Comparison of ENCODE assay signal across 10 cellular contexts in the genomic region with DNA sequence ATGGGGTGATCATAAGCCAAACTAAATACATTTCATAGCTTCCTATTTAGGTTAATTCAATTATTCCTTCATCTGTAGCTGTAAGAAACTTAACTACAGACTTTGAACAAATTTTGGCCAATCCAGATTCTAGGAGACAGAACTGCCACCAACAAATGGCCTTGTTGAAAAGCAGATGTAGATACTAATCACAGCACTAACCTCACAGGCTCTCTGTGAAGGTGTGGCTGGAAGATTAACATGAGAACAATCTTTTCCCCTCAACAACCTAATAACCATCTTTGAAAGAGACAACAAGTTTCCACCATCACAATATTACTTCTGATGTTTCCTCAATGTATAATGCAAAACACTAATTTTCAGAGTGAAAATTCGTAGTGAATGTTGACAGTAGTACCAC.
DNase-seq lines count a peak whose midpoint lies in the region; ATAC-seq, FAIRE-seq and TF ChIP-seq lines count a peak whose summit lies in the region.
"Had no signal": no experiment of that assay in that cellular context is flagged by ENCODE, and none has a peak within 500 bp of the region (broad histone marks: within the 10 kb centered on the region; RNA-seq: fewer than 3 reads in every experiment).

No MANE protein-coding gene starts in this region.

- H3K9me3 ChIP-seq in lower lobe of right lung = no peaks in the 10 kb centered on the region
- no peaks in the 10 kb centered on the region for H3K9me3 ChIP-seq in thyroid gland

- no peak for TF ChIP-seq CTCF in lower lobe of right lung (IDR thresholded peaks at IDR 0.05)
- TF ChIP-seq CTCF in thyroid gland (IDR thresholded peaks at IDR 0.05) = no peak

- no peak overlapping the region for H3K27ac ChIP-seq in lower lobe of right lung
- peak overlapping the region in 2 of 3 donors; percentile 97 to 100 for H3K27ac ChIP-seq in thyroid gland

- H3K4me1 ChIP-seq in lower lobe of right lung (peaks cover 58% of the 10 kb centered on the region), thyroid gland (peaks cover 58 to 64% of the 10 kb centered on the region in 2 donors)

- DNase-seq in activated CD8-positive, alpha-beta memory T cell treated with anti-CD3 and anti-CD28 coated beads, Interleukin-2, amount 10 ng/mL, durations not matched to agents 7 days and 5 days = no peak
- DNase-seq in activated CD8-positive, alpha-beta memory T cell treated with anti-CD3 and anti-CD28 coated beads for 24 hours = no peak
- DNase-seq in activated T-helper 1 cell treated with anti-CD3 and anti-CD28 coated beads, Interleukin-12 subunit alpha, Interleukin-12 subunit beta, Interleukin-2, Interleukin-4 antibody, amounts not matched to agents 30 ng/mL and 10 ng/mL and 1 ng/mL, durations not matched to agents 14 hours and 24 hours and 36 hours (ENCODE audit: low spot score) = no peak
- DNase-seq in lower lobe of right lung = no peak
- no peak for DNase-seq in thyroid gland
- DNase-seq in SW480 (ENCODE audit: low spot score) = no peak
- no peak for DNase-seq in frontal cortex (ENCODE audit: low spot score in 2 of 2)
- no peak for DNase-seq in G401 (ENCODE audit: low spot score)
- DNase-seq: activated CD4-positive, alpha-beta T cell treated with anti-CD3 and anti-CD28 coated beads for 48 hours; NCI-H187 had no signal

- H3K9me3 Mint-ChIP-seq in activated CD8-positive, alpha-beta memory T cell treated with anti-CD3 and anti-CD28 coated beads, Interleukin-2, amount 10 ng/mL, durations not matched to agents 7 days and 5 days (ENCODE audit: low read depth) = no peaks in the 10 kb centered on the region
- H3K9me3 Mint-ChIP-seq in activated T-helper 1 cell treated with anti-CD3 and anti-CD28 coated beads, Interleukin-12 subunit alpha, Interleukin-12 subunit beta, Interleukin-2, Interleukin-4 antibody, amounts not matched to agents 30 ng/mL and 10 ng/mL and 1 ng/mL, durations not matched to agents 14 hours and 24 hours and 36 hours = no peaks in the 10 kb centered on the region

- no peaks in the 10 kb centered on the region for H3K36me3 ChIP-seq in lower lobe of right lung
- H3K36me3 ChIP-seq in thyroid gland = no peaks in the 10 kb centered on the region

- in situ Hi-C loops in G401 (cut with HindIII; ENCODE audit: low sequenced_read_pairs) = no loop called here

- no peaks in the 10 kb centered on the region for H3K27me3 Mint-ChIP-seq in activated CD8-positive, alpha-beta memory T cell treated with anti-CD3 and anti-CD28 coated beads, Interleukin-2, amount 10 ng/mL, durations not matched to agents 7 days and 5 days
- H3K27me3 Mint-ChIP-seq in activated T-helper 1 cell treated with anti-CD3 and anti-CD28 coated beads, Interleukin-12 subunit alpha, Interleukin-12 subunit beta, Interleukin-2, Interleukin-4 antibody, amounts not matched to agents 30 ng/mL and 10 ng/mL and 1 ng/mL, durations not matched to agents 14 hours and 24 hours and 36 hours (ENCODE audit: insufficient read depth) = no peaks in the 10 kb centered on the region

- peak overlapping the region; percentile 56 for H3K27ac Mint-ChIP-seq in activated CD8-positive, alpha-beta memory T cell treated with anti-CD3 and anti-CD28 coated beads, Interleukin-2, amount 10 ng/mL, durations not matched to agents 7 days and 5 days
- no peak overlapping the region for H3K27ac Mint-ChIP-seq in activated T-helper 1 cell treated with anti-CD3 and anti-CD28 coated beads, Interleukin-12 subunit alpha, Interleukin-12 subunit beta, Interleukin-2, Interleukin-4 antibody, amounts not matched to agents 30 ng/mL and 10 ng/mL and 1 ng/mL, durations not matched to agents 14 hours and 24 hours and 36 hours

- intact Hi-C loops in activated T-helper 1 cell treated with anti-CD3 and anti-CD28 coated beads, Interleukin-12 subunit alpha, Interleukin-12 subunit beta, Interleukin-2, Interleukin-4 antibody, amounts not matched to agents 30 ng/mL and 10 ng/mL and 1 ng/mL, durations not matched to agents 14 hours and 24 hours and 36 hours (cut with micrococcal nuclease) = loop anchor here (2.0 to 10.0 kb wide), 5 partner anchors 52 to 1810 kb away; partner anchors contain the start of genes AK9, CDK19, FIG4 and SCML4
- intact Hi-C loops in lower lobe of right lung (cut with DNase I) = no loop called here
- intact Hi-C loops in thyroid gland (cut with DNase I) = loop anchor here (10.0 kb wide), 1 partner anchor 52 kb away; no protein-coding TSS in a partner anchor

- H3K4me3 ChIP-seq in lower lobe of right lung (peak overlapping the region; percentile 87), thyroid gland (replicated peaks in 1 of 3) (no peak overlapping the region)

- CTCF ChIA-PET in activated CD8-positive, alpha-beta memory T cell treated with anti-CD3 and anti-CD28 coated beads, Interleukin-2, amount 10 ng/mL, durations not matched to agents 7 days and 5 days (lab: Charles Lee) = interaction anchor here (0.6 kb wide), 1 partner anchor 399 kb away, joined by 3 read pairs; no protein-coding TSS in a partner anchor

- ATAC-seq in activated CD8-positive, alpha-beta memory T cell treated with anti-CD3 and anti-CD28 coated beads, Interleukin-2, amount 10 ng/mL, durations not matched to agents 7 days and 5 days = no peak
- no peak for ATAC-seq in lower lobe of right lung

- no peaks in the 10 kb centered on the region for H3K27me3 ChIP-seq in lower lobe of right lung (ENCODE audit: low read depth)
- no peaks in the 10 kb centered on the region for H3K27me3 ChIP-seq in thyroid gland

- TF ChIP-seq POLR2A in thyroid gland (IDR thresholded peaks at IDR 0.05) = no peak

- H3K4me3 Mint-ChIP-seq in activated CD8-positive, alpha-beta memory T cell treated with anti-CD3 and anti-CD28 coated beads, Interleukin-2, amount 10 ng/mL, durations not matched to agents 7 days and 5 days = peak overlapping the region; percentile 97
- peak overlapping the region; percentile 57 for H3K4me3 Mint-ChIP-seq in activated T-helper 1 cell treated with anti-CD3 and anti-CD28 coated beads, Interleukin-12 subunit alpha, Interleukin-12 subunit beta, Interleukin-2, Interleukin-4 antibody, amounts not matched to agents 30 ng/mL and 10 ng/mL and 1 ng/mL, durations not matched to agents 14 hours and 24 hours and 36 hours

- WGBS in thyroid gland, 2 donors = 65 to 71% methylated on average over 1 of the region's 1 CpG

- no peak for FAIRE-seq in frontal cortex (lab: Jason Lieb, UNC)

- peaks cover 10% of the 10 kb centered on the region for H3K36me3 Mint-ChIP-seq in activated CD8-positive, alpha-beta memory T cell treated with anti-CD3 and anti-CD28 coated beads, Interleukin-2, amount 10 ng/mL, durations not matched to agents 7 days and 5 days
- H3K36me3 Mint-ChIP-seq in activated T-helper 1 cell treated with anti-CD3 and anti-CD28 coated beads, Interleukin-12 subunit alpha, Interleukin-12 subunit beta, Interleukin-2, Interleukin-4 antibody, amounts not matched to agents 30 ng/mL and 10 ng/mL and 1 ng/mL, durations not matched to agents 14 hours and 24 hours and 36 hours (ENCODE audit: low read depth) = peaks cover 6% of the 10 kb centered on the region

- peaks cover 61% of the 10 kb centered on the region for H3K4me1 Mint-ChIP-seq in activated CD8-positive, alpha-beta memory T cell treated with anti-CD3 and anti-CD28 coated beads, Interleukin-2, amount 10 ng/mL, durations not matched to agents 7 days and 5 days
- peaks cover 35% of the 10 kb centered on the region for H3K4me1 Mint-ChIP-seq in activated T-helper 1 cell treated with anti-CD3 and anti-CD28 coated beads, Interleukin-12 subunit alpha, Interleukin-12 subunit beta, Interleukin-2, Interleukin-4 antibody, amounts not matched to agents 30 ng/mL and 10 ng/mL and 1 ng/mL, durations not matched to agents 14 hours and 24 hours and 36 hours (ENCODE audit: low read depth)
